ENCODE assay signal across 1 cellular context in the genomic region with DNA sequence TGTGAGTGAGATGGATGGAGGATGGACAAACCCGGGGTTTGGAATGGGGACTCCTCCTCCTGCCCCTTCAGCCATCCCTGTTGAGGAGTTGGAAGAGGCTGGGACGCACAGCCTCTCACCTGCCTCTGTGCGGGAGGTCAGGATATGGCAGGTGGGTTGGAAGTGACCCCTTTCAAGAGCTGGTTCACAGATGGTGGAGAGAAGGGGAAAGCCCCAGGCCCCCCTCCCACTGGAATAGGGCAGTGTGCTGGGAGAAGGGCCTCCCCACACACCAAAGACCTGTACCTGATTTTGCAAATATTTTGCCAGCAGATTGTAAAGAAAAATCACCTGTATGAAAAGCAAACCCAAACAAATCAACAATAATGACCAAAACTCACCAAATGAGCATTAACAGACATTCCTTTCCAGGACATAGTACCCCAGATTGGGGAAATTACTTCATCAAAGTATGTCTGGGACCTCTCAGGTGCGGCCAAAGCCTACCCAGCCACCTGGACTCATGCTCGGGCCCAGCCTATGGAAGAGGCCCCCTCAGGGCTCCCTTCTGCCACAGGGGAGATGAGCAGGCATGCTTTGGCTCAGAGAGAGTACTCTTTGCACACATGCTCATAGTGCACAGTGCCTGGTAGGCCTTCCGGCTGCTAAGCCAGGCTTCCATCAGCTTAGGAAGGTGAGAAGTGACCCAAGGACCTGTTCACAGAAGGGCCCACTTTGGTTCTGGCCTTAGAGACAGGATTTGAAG.
TF ChIP-seq lines count a peak whose summit lies in the region.

No MANE protein-coding gene starts in this region.

TF ChIP-seq in H1, 55 proteins besides CTCF, POLR2A, EP300 and RAD21:
- no peak for TF ChIP-seq JUND (IDR thresholded peaks at IDR 0.05; ENCODE audit: low read length)
- TF ChIP-seq RFX5 (IDR thresholded peaks at IDR 0.05; ENCODE audit: borderline replicate concordance, low read depth, low read length), result no peak
- no peak for TF ChIP-seq KDM4A (IDR thresholded peaks at IDR 0.05; ENCODE audit: low read depth, low read length, severe bottlenecking)
- no peak for TF ChIP-seq BRCA1 (IDR thresholded peaks at IDR 0.05; ENCODE audit: low read depth, low read length)
- no peak for TF ChIP-seq SP1 (IDR thresholded peaks at IDR 0.05; ENCODE audit: low read depth, low read length)
- TF ChIP-seq SIX5 (IDR thresholded peaks at IDR 0.05; ENCODE audit: low read depth, low read length), result no peak
- no peak for TF ChIP-seq TAF7 (optimal IDR thresholded peaks at IDR 0.05; ENCODE audit: borderline replicate concordance, low read depth, low read length)
- TF ChIP-seq TEAD4 (IDR thresholded peaks at IDR 0.05; ENCODE audit: low read depth, low read length), result no peak
- TF ChIP-seq POU5F1 (IDR thresholded peaks at IDR 0.05; ENCODE audit: low read depth, low read length), result no peak
- no peak for TF ChIP-seq CTBP2 (IDR thresholded peaks at IDR 0.05; ENCODE audit: borderline replicate concordance, insufficient read depth, insufficient read length, low read length)
